In genomic region chr20:33072362-33072761, GRCh38 we compare ENCODE assay signal across 4 cellular contexts. TPM values are rescaled to one million over a fixed set of nuclear protein-coding genes. Genes with fewer than 3 reads are reported as not detected.
"Had no signal": no experiment of that assay in that cellular context is flagged by ENCODE, and none has a peak within 500 bp of the region (broad histone marks: within the 10 kb centered on the region; RNA-seq: fewer than 3 reads in every experiment).

No MANE protein-coding gene starts in this region.

- ATAC-seq: GM12878 had no signal

- DNase-seq: GDM1, GF-D8 had no signal

- H3K4me3 ChIP-seq: GM12878 had no signal

RNA-seq across cellular contexts. Expression of gene BPIFB4, which starts 7.1 kb away (rescaled TPM):
- total RNA-seq: G401, GM12878 had no signal

RNA-seq across cellular contexts. Expression of gene BPIFB3, which starts 18.7 kb away (rescaled TPM):
- total RNA-seq: G401, GM12878 had no signal
- polyA plus RNA-seq: GM12878 had no signal

RNA-seq across cellular contexts. Expression of gene BPIFB6, which starts 40.9 kb away (rescaled TPM):
- total RNA-seq: G401, GM12878 had no signal
- polyA plus RNA-seq: GM12878 had no signal
